Comparison of ENCODE assay signal across 22 cellular contexts in genomic region chr18:54700580-54700979, GRCh38.
"Had no signal": no experiment of that assay in that cellular context is flagged by ENCODE, and none has a peak within 500 bp of the region (broad histone marks: within the 10 kb centered on the region; RNA-seq: fewer than 3 reads in every experiment).

No MANE protein-coding gene starts in this region.

- DNase-seq: dermis blood vessel endothelial cell; effector memory CD8-positive, alpha-beta T cell; foreskin fibroblast; gastrocnemius medialis; head of caudate nucleus; left ventricle myocardium superior; lower lobe of right lung; natural killer cell; stimulated activated CD4-positive, alpha-beta T cell treated with anti-CD3 and anti-CD28 coated beads, Interleukin-2, amount 100 ng/mL, for 24 hours; stimulated activated CD4-positive, alpha-beta T cell treated with anti-CD3 and anti-CD28 coated beads, Interleukin-4, amount 100 ng/mL, for 24 hours; stimulated activated naive CD8-positive, alpha-beta T cell treated with anti-CD3 and anti-CD28 coated beads, Interleukin-15, Interleukin-2, amounts not matched to agents 100 U/mL and 50 U/mL, for 24 hours; substantia nigra; testis; tibial artery had no signal

- H3K27ac ChIP-seq: coronary artery, gastrocnemius medialis, lower lobe of right lung, prostate gland, right atrium auricular region, testis, tibial artery had no signal

- ATAC-seq: effector memory CD8-positive, alpha-beta T cell; gastrocnemius medialis; left ventricle myocardium superior; lower lobe of right lung; natural killer cell; sciatic nerve; stimulated activated memory B cell treated with anti-CD40 and anti-IgM and Interleukin-4, amounts not matched to agents 10 μg/mL and 1 μg/mL and 100 μg/mL, for 72 hours; stimulated activated naive CD8-positive, alpha-beta T cell treated with anti-CD3 and anti-CD28 coated beads, Interleukin-15, Interleukin-2, amounts not matched to agents 100 U/mL and 50 U/mL, for 24 hours had no signal

- H3K27me3 ChIP-seq: gastrocnemius medialis, right atrium auricular region, testis, tibial artery had no signal

- H3K4me2 ChIP-seq: smooth muscle cell had no signal

- H3K36me3 ChIP-seq: gastrocnemius medialis, lower lobe of right lung, prostate gland, right atrium auricular region, tibial artery had no signal

- H3K4me3 ChIP-seq: coronary artery, gastrocnemius medialis, lower lobe of right lung, prostate gland, right atrium auricular region, smooth muscle cell, testis, tibial artery had no signal

- FAIRE-seq: endometrium, keratinocyte had no signal

- H3K9me3 ChIP-seq: gastrocnemius medialis, lower lobe of right lung, prostate gland, right atrium auricular region, testis, tibial artery had no signal

- H3K4me1 ChIP-seq: gastrocnemius medialis, lower lobe of right lung, prostate gland, right atrium auricular region, testis, tibial artery had no signal
